14 cellular contexts compared by ENCODE assay signal in the genomic region with DNA sequence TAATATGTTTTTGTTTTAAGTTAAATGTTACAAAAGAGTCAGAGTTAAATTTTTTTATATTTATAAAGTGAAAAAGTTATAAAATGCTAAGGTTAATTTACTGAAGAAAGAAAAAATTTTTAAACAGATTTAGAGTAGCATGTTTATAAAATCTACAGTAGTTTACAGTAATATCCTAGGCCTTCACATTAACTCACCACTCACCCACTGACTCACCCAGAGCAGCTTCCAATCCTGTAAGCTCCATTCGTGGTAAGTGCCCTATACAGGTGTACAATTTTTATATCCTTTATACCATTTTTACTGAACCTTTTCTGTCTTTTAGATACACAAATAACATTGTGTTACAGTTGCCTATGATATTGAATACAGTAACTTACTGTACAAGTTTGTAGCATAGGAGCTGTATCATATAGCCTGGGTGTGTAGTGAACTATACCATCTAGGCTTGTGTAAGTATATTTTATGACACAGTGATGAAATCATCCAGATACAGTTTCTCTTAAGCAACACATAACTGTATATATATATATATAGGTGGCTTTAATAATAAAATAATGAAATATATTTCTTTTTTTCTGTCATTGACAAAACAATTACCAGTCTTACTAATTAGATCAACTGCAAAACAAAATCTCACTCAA.
A peak's percentile ranks its signal among the peaks of the same experiment; 100 is the strongest.
DNase-seq lines count a peak whose midpoint lies in the region; ATAC-seq and FAIRE-seq lines count a peak whose summit lies in the region.
"Had no signal": no experiment of that assay in that cellular context is flagged by ENCODE, and none has a peak within 500 bp of the region (broad histone marks: within the 10 kb centered on the region; RNA-seq: fewer than 3 reads in every experiment).

No MANE protein-coding gene starts in this region.

- H3K27me3 ChIP-seq in Karpas-422 (ENCODE audit: low read length): no peaks in the 10 kb centered on the region
- H3K27me3 ChIP-seq: BE2C had no signal

- ATAC-seq in left colon (peak; percentile 64), HG03571 (IDR thresholded peaks at IDR 0.05; ENCODE audit: unreplicated experiment) (no peak), GM19023 (IDR thresholded peaks at IDR 0.05; ENCODE audit: unreplicated experiment) (no peak)
- ATAC-seq: CD8-positive, alpha-beta T cell had no signal

- no peak overlapping the region for H3K9ac ChIP-seq in Karpas-422 (ENCODE audit: low read length)

- H4K20me1 ChIP-seq in Karpas-422 (ENCODE audit: insufficient read depth, low read depth, low read length): no peaks in the 10 kb centered on the region

- H2AFZ ChIP-seq in Karpas-422 (ENCODE audit: low read length): no peak overlapping the region

- no peak overlapping the region for H3K4me3 ChIP-seq in Karpas-422 (ENCODE audit: low read length)

- peaks cover 66% of the 10 kb centered on the region for H3K79me2 ChIP-seq in Karpas-422 (ENCODE audit: low read length)

- intact Hi-C loops in left colon (cut with DNase I, micrococcal nuclease): no loop called here

- H3K9me3 ChIP-seq in Karpas-422 (ENCODE audit: low read length): no peaks in the 10 kb centered on the region
- H3K9me3 ChIP-seq: BE2C had no signal

- H3K9me2 ChIP-seq in Karpas-422 (replicated peaks; ENCODE audit: insufficient read depth, low read length): no peaks in the 10 kb centered on the region

- no peaks in the 10 kb centered on the region; the same call in 1 of the 2 replicates for H3K4me1 ChIP-seq in Karpas-422 (ENCODE audit: low read length)
- H3K4me1 ChIP-seq: BE2C had no signal

- peak overlapping the region; percentile 13; the same call in 1 of the 2 replicates for H3K27ac ChIP-seq in Karpas-422 (ENCODE audit: low read length)

- DNase-seq in Karpas-422 (no peak), amniotic epithelial cell (ENCODE audit: low read depth) (peak; percentile 28), left colon (no peak), ecto neural progenitor cell (ENCODE audit: low spot score) (no peak)
- DNase-seq: BE2C; CD8-positive, alpha-beta T cell; NCI-H2029; NCI-H2171 treated with DMSO at 0.1 percent for 48 hours; NCI-H510A; NCI-H82; SIG-M5 had no signal

- H3K4me2 ChIP-seq in Karpas-422 (ENCODE audit: low read depth, low read length, poor library complexity, severe bottlenecking): no peak overlapping the region

- peak; percentile 94 for FAIRE-seq in G401.6 (lab: Jason Lieb, UNC)

- peaks cover 39% of the 10 kb centered on the region; the same call in 1 of the 2 replicates for H3K36me3 ChIP-seq in Karpas-422 (ENCODE audit: insufficient read depth, low read length)
